8 cellular contexts compared by ENCODE assay signal in genomic region chr20:24994470-24995368, GRCh38. TPM values are rescaled to one million over a fixed set of nuclear protein-coding genes. Genes with fewer than 3 reads are reported as not detected.
A peak's percentile ranks its signal among the peaks of the same experiment; 100 is the strongest.
DNase-seq lines count a peak whose midpoint lies in the region; ATAC-seq, FAIRE-seq and TF ChIP-seq lines count a peak whose summit lies in the region.

No MANE protein-coding gene starts in this region.

- peaks cover 40% of the 10 kb centered on the region for H3K4me1 ChIP-seq in DOHH2 (ENCODE audit: control insufficient read depth, low read length)
- H3K4me1 ChIP-seq in NT2/D1 (ENCODE audit: insufficient read depth, insufficient read length), result peaks cover 4% of the 10 kb centered on the region
- peaks cover 19% of the 10 kb centered on the region for H3K4me1 ChIP-seq in endothelial cell of umbilical vein (ENCODE audit: control insufficient read depth, extremely low read depth, insufficient read depth, low read length)
- peaks cover 15% of the 10 kb centered on the region for H3K4me1 ChIP-seq in mucosa of descending colon (ENCODE audit: low read depth)

- peak; percentile 87 for DNase-seq in HPDE6-E6E7 (ENCODE audit: extremely low spot score)
- peak; percentile 38 for DNase-seq in NT2/D1 (ENCODE audit: low read depth, low spot score)
- peak; percentile 85 for DNase-seq in activated CD8-positive, alpha-beta memory T cell treated with anti-CD3 and anti-CD28 coated beads, Interleukin-2, amount 50 U/mL, for 4 hours
- peak; percentile 78 for DNase-seq in endothelial cell of umbilical vein (ENCODE audit: low read depth, low spot score)
- peak in 2 of 3 donors; percentile 81 to 91 for DNase-seq in mucosa of descending colon
- DNase-seq in stimulated activated CD8-positive, alpha-beta memory T cell treated with anti-CD3 and anti-CD28 coated beads, Interleukin-4, amount 100 ng/mL, for 1 hour (ENCODE audit: low read depth in 2 of 2, low spot score in 1 of 2), result peak; percentile 67 to 70

- H3K79me2 ChIP-seq in DOHH2 (ENCODE audit: control insufficient read depth, low read length) (peaks cover 28% of the 10 kb centered on the region), endothelial cell of umbilical vein (ENCODE audit: control insufficient read depth, insufficient read depth, low read length) (peaks cover 12% of the 10 kb centered on the region)

- H2AFZ ChIP-seq in endothelial cell of umbilical vein (ENCODE audit: low read depth, low read length), result peak overlapping the region; percentile 40

- H3K4me2 ChIP-seq in DOHH2 (ENCODE audit: low read length), result no peak overlapping the region
- no peak overlapping the region for H3K4me2 ChIP-seq in endothelial cell of umbilical vein (ENCODE audit: insufficient read depth, low read length)

- H3K9ac ChIP-seq in NT2/D1 (ENCODE audit: insufficient read length, low read depth) (no peak overlapping the region), endothelial cell of umbilical vein (replicated peaks; ENCODE audit: extremely low read depth, insufficient read depth, low read length) (no peak overlapping the region)

- H3K27me3 ChIP-seq in DOHH2 (ENCODE audit: control insufficient read depth, low read length), result peaks cover 39% of the 10 kb centered on the region
- no peaks in the 10 kb centered on the region for H3K27me3 ChIP-seq in NT2/D1 (ENCODE audit: insufficient read depth, insufficient read length)
- H3K27me3 ChIP-seq in endothelial cell of umbilical vein (ENCODE audit: control insufficient read depth in 2 of 2, insufficient read depth in 2 of 2, low read length in 2 of 2), result peaks cover 0 to 11% of the 10 kb centered on the region in 2 experiments

- H3K9me3 ChIP-seq in DOHH2 (ENCODE audit: control insufficient read depth, insufficient read depth, low read length), result no peaks in the 10 kb centered on the region
- no peaks in the 10 kb centered on the region for H3K9me3 ChIP-seq in NT2/D1 (ENCODE audit: insufficient read depth, low read length)
- no peaks in the 10 kb centered on the region for H3K9me3 ChIP-seq in endothelial cell of umbilical vein (replicated peaks; ENCODE audit: control insufficient read depth, insufficient read depth, low read length)
- no peaks in the 10 kb centered on the region for H3K9me3 ChIP-seq in mucosa of descending colon

- no peaks in the 10 kb centered on the region for H3F3A ChIP-seq in DOHH2 (ENCODE audit: control insufficient read depth, insufficient read depth)

- H3K9me1 ChIP-seq in endothelial cell of umbilical vein (replicated peaks; ENCODE audit: control insufficient read depth, extremely low read depth, insufficient read depth, low read length), result no peaks in the 10 kb centered on the region

- TF ChIP-seq CTCF in DOHH2 (IDR thresholded peaks at IDR 0.05; ENCODE audit: low read depth, low read length, poor library complexity, severe bottlenecking), result peak; percentile 89
- TF ChIP-seq CTCF in endothelial cell of umbilical vein (IDR thresholded peaks at IDR 0.05; ENCODE audit: extremely low read depth in 1 of 2, insufficient read depth in 1 of 2, low read depth in 1 of 2, low read length in 2 of 2), result peak; percentile 87 to 95
- TF ChIP-seq CTCF in mucosa of descending colon (IDR thresholded peaks at IDR 0.05), result peak; percentile 85

- CTCF ChIA-PET in endothelial cell of umbilical vein (lab: Charles Lee), result interaction anchor here (0.6 to 4.7 kb wide), 15 partner anchors 20 to 1057 kb away, joined by 3 to 96 read pairs (median 5); partner anchors contain the start of genes GINS1 and PYGB

- ATAC-seq in mucosa of descending colon, result peak; percentile 56
- ATAC-seq in GM21723 (IDR thresholded peaks at IDR 0.05; ENCODE audit: unreplicated experiment), result no peak

- intact Hi-C loops in endothelial cell of umbilical vein (cut with micrococcal nuclease), result loop anchor here (1.0 to 2.0 kb wide), 6 partner anchors 42 to 405 kb away; no protein-coding TSS in a partner anchor
- intact Hi-C loops in mucosa of descending colon (cut with DNase I, micrococcal nuclease), result loop anchor here (2.0 to 10.0 kb wide), 6 partner anchors 70 to 413 kb away; partner anchors contain the start of genes ABHD12 (in 1 of the 2) and GINS1 (in 1 of the 2)

- peak; percentile 78 for FAIRE-seq in endothelial cell of umbilical vein (lab: Jason Lieb, UNC)

- peaks cover 10% of the 10 kb centered on the region; the same call in 1 of the 2 replicates for H3K36me3 ChIP-seq in DOHH2 (ENCODE audit: control insufficient read depth, low read length)
- peaks cover 3% of the 10 kb centered on the region for H3K36me3 ChIP-seq in NT2/D1 (ENCODE audit: insufficient read depth, insufficient read length, low read length)
- no peaks in the 10 kb centered on the region for H3K36me3 ChIP-seq in endothelial cell of umbilical vein (ENCODE audit: control insufficient read depth in 2 of 2, extremely low read depth in 1 of 2, insufficient read depth in 2 of 2, low read length in 2 of 2)
- H3K36me3 ChIP-seq in mucosa of descending colon (ENCODE audit: low read depth), result no peaks in the 10 kb centered on the region

- TF ChIP-seq POLR2A in endothelial cell of umbilical vein (IDR thresholded peaks at IDR 0.05; ENCODE audit: low read depth, low read length), result no peak

- POLR2A ChIA-PET in endothelial cell of umbilical vein (lab: Charles Lee), result no interaction called here

- H3K4me3 ChIP-seq in DOHH2 (ENCODE audit: low read length), result no peak overlapping the region
- no peak overlapping the region for H3K4me3 ChIP-seq in NT2/D1 (ENCODE audit: insufficient read length, low read depth)
- H3K4me3 ChIP-seq in endothelial cell of umbilical vein (replicated peaks in 1 of 3; ENCODE audit: insufficient read depth in 1 of 3, low read depth in 1 of 3, low read length in 3 of 3), result no peak overlapping the region
- H3K4me3 ChIP-seq in mucosa of descending colon, result no peak overlapping the region

- BruUV-seq in endothelial cell of umbilical vein (replicated peaks; lab: Mats Ljungman, UMichigan), result no TSS peak

- no peaks in the 10 kb centered on the region for H3K9me2 ChIP-seq in DOHH2 (replicated peaks; ENCODE audit: control insufficient read depth, low read length)

- H3K27ac ChIP-seq in DOHH2 (ENCODE audit: low read depth, low read length) (no peak overlapping the region), endothelial cell of umbilical vein (ENCODE audit: insufficient read depth, low read depth, low read length) (no peak overlapping the region)

- H4K20me1 ChIP-seq in DOHH2 (ENCODE audit: control insufficient read depth, insufficient read depth, low read depth, low read length) (peaks cover 6% of the 10 kb centered on the region; the same call in 1 of the 2 replicates), endothelial cell of umbilical vein (replicated peaks; ENCODE audit: control insufficient read depth, extremely low read depth, insufficient read depth, low read length) (no peaks in the 10 kb centered on the region)

- dilution Hi-C loops in endothelial cell of umbilical vein (cut with MboI; ENCODE audit: extremely low pct_ligation_motif_present, low sequenced_read_pairs), result no loop called here

TF ChIP-seq in endothelial cell of umbilical vein, 7 proteins besides CTCF, POLR2A, EP300 and RAD21:
- TF ChIP-seq EZH2 (IDR thresholded peaks at IDR 0.05; ENCODE audit: borderline replicate concordance, low read depth, low read length, severe bottlenecking), result no peak

RNA-seq across cellular contexts. Expression of gene APMAP, which starts 2.2 kb away (rescaled TPM):
- total RNA-seq in endothelial cell of umbilical vein (105 and 110 TPM in 2 replicates), mucosa of descending colon (10 to 100 TPM; 46.3 to 51.5 (median 47.3) TPM)
- polyA plus RNA-seq in endothelial cell of umbilical vein, result 58.3 and 80.7 TPM in 2 replicates
- 74.1 and 81.8 TPM in 2 replicates for polyA plus RNA-seq in endothelial cell of umbilical vein (2011; cell fraction: cytosol; rRNA removed)
- polyA plus RNA-seq in endothelial cell of umbilical vein (2011; cell fraction: nucleus; rRNA removed), result 43.5 and 53.7 TPM in 2 replicates
- 159 and 177 TPM in 2 replicates for polyA plus RNA-seq in endothelial cell of umbilical vein (2012)
- 61.5 and 64.5 TPM in 2 replicates for polyA minus RNA-seq in endothelial cell of umbilical vein
- polyA minus RNA-seq in endothelial cell of umbilical vein (2011; cell fraction: cytosol; rRNA and poly(A)+ RNA removed), result 9.1 TPM
- polyA minus RNA-seq in endothelial cell of umbilical vein (2011; cell fraction: nucleus; rRNA and poly(A)+ RNA removed), result 13.5 and 13.8 TPM in 2 replicates

RNA-seq across cellular contexts. Expression of gene CST7, which starts 45.6 kb away (rescaled TPM):
- total RNA-seq in endothelial cell of umbilical vein, result not detected in 2 replicates
- not detected in 2 replicates for polyA plus RNA-seq in endothelial cell of umbilical vein
- not detected in 2 replicates for polyA plus RNA-seq in endothelial cell of umbilical vein (2011; cell fraction: cytosol; rRNA removed)
- not detected in 2 replicates for polyA plus RNA-seq in endothelial cell of umbilical vein (2011; cell fraction: nucleus; rRNA removed)
- not detected in 2 replicates for polyA plus RNA-seq in endothelial cell of umbilical vein (2012)
- polyA minus RNA-seq in endothelial cell of umbilical vein, result not detected in 2 replicates
- not detected for polyA minus RNA-seq in endothelial cell of umbilical vein (2011; cell fraction: cytosol; rRNA and poly(A)+ RNA removed)
- not detected in 2 replicates for polyA minus RNA-seq in endothelial cell of umbilical vein (2011; cell fraction: nucleus; rRNA and poly(A)+ RNA removed)
- 1 to 10 TPM; 1.4 to 2.3 (median 1.7) TPM for total RNA-seq in mucosa of descending colon
